Comparison of ENCODE assay signal across 1 cellular context in the genomic region with DNA sequence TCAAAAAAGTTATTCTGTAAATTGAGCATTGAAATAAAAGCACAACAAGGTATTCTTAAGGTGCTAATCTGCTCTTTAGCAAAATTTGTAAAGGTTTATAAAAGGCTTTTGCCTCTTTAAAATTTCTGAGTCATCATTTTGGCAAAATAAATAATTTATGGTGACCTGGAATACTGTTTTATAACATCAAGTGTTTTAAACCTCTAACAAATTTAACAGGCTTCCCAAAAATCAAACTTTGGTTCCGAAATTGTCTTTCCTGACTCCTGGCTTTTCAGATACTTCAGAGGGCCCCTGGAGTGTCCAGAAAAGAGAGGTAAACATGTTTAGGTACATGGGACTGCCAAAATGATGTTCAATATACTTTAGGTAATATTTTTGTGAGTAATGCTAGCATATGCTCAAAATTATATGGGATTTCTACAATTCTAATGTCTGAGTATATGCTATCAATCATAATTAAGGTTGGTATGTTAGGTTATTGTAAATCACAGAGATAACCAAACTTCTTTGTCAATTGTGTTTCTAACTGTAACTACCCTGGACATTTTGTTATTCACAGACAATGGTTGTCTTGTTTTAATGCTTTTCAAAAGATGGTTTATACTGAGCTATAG.
TF ChIP-seq lines count a peak whose summit lies in the region.

No MANE protein-coding gene starts in this region.

TF ChIP-seq in A549, 52 proteins besides CTCF, POLR2A, EP300 and RAD21 (continued from another document):
- TF ChIP-seq MAFK (IDR thresholded peaks at IDR 0.05; ENCODE audit: partially characterized antibody) (peak; percentile 20), FOSB (CRISPR knock-in tag; IDR thresholded peaks at IDR 0.05) (no peak), EHMT2 (IDR thresholded peaks at IDR 0.05; ENCODE audit: low read depth) (no peak), HES2 (IDR thresholded peaks at IDR 0.05) (no peak), FOSL2 (IDR thresholded peaks at IDR 0.05) (no peak), FOSL2 (CRISPR knock-in tag; IDR thresholded peaks at IDR 0.05) (0 out of 2 replicates have a peak, but pooled peaks have one; percentile 10), TP53 (CRISPR knock-in tag; IDR thresholded peaks at IDR 0.05) (no peak), HEYL (CRISPR knock-in tag; IDR thresholded peaks at IDR 0.05) (no peak)
- TF ChIP-seq, protein P1, sequence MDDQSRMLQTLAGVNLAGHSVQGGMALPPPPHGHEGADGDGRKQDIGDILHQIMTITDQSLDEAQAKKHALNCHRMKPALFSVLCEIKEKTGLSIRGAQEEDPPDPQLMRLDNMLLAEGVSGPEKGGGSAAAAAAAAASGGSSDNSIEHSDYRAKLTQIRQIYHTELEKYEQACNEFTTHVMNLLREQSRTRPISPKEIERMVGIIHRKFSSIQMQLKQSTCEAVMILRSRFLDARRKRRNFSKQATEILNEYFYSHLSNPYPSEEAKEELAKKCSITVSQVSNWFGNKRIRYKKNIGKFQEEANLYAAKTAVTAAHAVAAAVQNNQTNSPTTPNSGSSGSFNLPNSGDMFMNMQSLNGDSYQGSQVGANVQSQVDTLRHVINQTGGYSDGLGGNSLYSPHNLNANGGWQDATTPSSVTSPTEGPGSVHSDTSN (IDR thresholded peaks at IDR 0.05): no peak
- TF ChIP-seq, protein P2, sequence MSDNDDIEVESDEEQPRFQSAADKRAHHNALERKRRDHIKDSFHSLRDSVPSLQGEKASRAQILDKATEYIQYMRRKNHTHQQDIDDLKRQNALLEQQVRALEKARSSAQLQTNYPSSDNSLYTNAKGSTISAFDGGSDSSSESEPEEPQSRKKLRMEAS (IDR thresholded peaks at IDR 0.05): no peak
